Comparison of ENCODE assay signal across 36 cellular contexts in genomic region chrX:10006086-10006485, GRCh38. TPM values are rescaled to one million over a fixed set of nuclear protein-coding genes. Genes with fewer than 3 reads are reported as not detected.
"Had no signal": no experiment of that assay in that cellular context is flagged by ENCODE, and none has a peak within 500 bp of the region (broad histone marks: within the 10 kb centered on the region; RNA-seq: fewer than 3 reads in every experiment).

No MANE protein-coding gene starts in this region.

- H3K4me3 Mint-ChIP-seq: activated CD4-positive, alpha-beta memory T cell treated with anti-CD3 and anti-CD28 coated beads for 36 hours; activated CD4-positive, alpha-beta T cell treated with anti-CD3 and anti-CD28 coated beads for 36 hours; activated CD4-positive, alpha-beta T cell treated with anti-CD3 and anti-CD28 coated beads, Interleukin-2, amount 10 ng/mL, durations not matched to agents 24 days and 14 days; activated CD8-positive, alpha-beta memory T cell treated with anti-CD3 and anti-CD28 coated beads, Interleukin-2, amount 10 ng/mL, durations not matched to agents 7 days and 5 days; activated CD8-positive, alpha-beta T cell treated with anti-CD3 and anti-CD28 coated beads, Interleukin-2, amount 10 ng/mL, durations not matched to agents 7 days and 5 days; activated naive CD4-positive, alpha-beta T cell treated with anti-CD3 and anti-CD28 coated beads for 36 hours; activated naive CD4-positive, alpha-beta T cell treated with anti-CD3 and anti-CD28 coated beads, Interleukin-2, amount 50 U/mL, for 24 hours; activated naive CD8-positive, alpha-beta T cell treated with anti-CD3 and anti-CD28 coated beads for 36 hours; activated naive CD8-positive, alpha-beta T cell treated with anti-CD3 and anti-CD28 coated beads, Interleukin-2, amount 50 U/mL, for 24 hours; activated T-helper 1 cell treated with anti-CD3 and anti-CD28 coated beads, Interleukin-12 subunit alpha, Interleukin-12 subunit beta, Interleukin-2, Interleukin-4 antibody, amounts not matched to agents 30 ng/mL and 10 ng/mL and 1 ng/mL, durations not matched to agents 14 hours and 24 hours and 36 hours; effector memory CD8-positive, alpha-beta T cell had no signal

- H3K27ac ChIP-seq: adrenal gland, ascending aorta, epithelial cell of prostate, esophagus squamous epithelium, gastroesophageal sphincter had no signal

- H3K9me3 ChIP-seq: adrenal gland, ascending aorta, esophagus squamous epithelium, gastroesophageal sphincter had no signal

- H3K4me1 ChIP-seq: adrenal gland, ascending aorta had no signal

- ATAC-seq: activated CD4-positive, alpha-beta T cell treated with anti-CD3 and anti-CD28 coated beads for 36 hours; activated CD8-positive, alpha-beta memory T cell treated with anti-CD3 and anti-CD28 coated beads, Interleukin-2, amount 10 ng/mL, durations not matched to agents 7 days and 5 days; activated CD8-positive, alpha-beta T cell treated with anti-CD3 and anti-CD28 coated beads, Interleukin-2, amount 10 ng/mL, durations not matched to agents 7 days and 5 days; activated naive CD8-positive, alpha-beta T cell treated with anti-CD3 and anti-CD28 coated beads, Interleukin-2, amount 50 U/mL, for 24 hours; effector memory CD8-positive, alpha-beta T cell; gastroesophageal sphincter had no signal

- H3K27ac Mint-ChIP-seq: activated CD4-positive, alpha-beta memory T cell treated with anti-CD3 and anti-CD28 coated beads for 36 hours; activated CD4-positive, alpha-beta T cell treated with anti-CD3 and anti-CD28 coated beads for 36 hours; activated CD4-positive, alpha-beta T cell treated with anti-CD3 and anti-CD28 coated beads, Interleukin-2, amount 10 ng/mL, durations not matched to agents 24 days and 14 days; activated CD8-positive, alpha-beta memory T cell treated with anti-CD3 and anti-CD28 coated beads, Interleukin-2, amount 10 ng/mL, durations not matched to agents 7 days and 5 days; activated CD8-positive, alpha-beta T cell treated with anti-CD3 and anti-CD28 coated beads, Interleukin-2, amount 10 ng/mL, durations not matched to agents 7 days and 5 days; activated naive CD4-positive, alpha-beta T cell treated with anti-CD3 and anti-CD28 coated beads for 36 hours; activated naive CD4-positive, alpha-beta T cell treated with anti-CD3 and anti-CD28 coated beads, Interleukin-2, amount 50 U/mL, for 24 hours; activated naive CD8-positive, alpha-beta T cell treated with anti-CD3 and anti-CD28 coated beads for 36 hours; activated naive CD8-positive, alpha-beta T cell treated with anti-CD3 and anti-CD28 coated beads, Interleukin-2, amount 50 U/mL, for 24 hours; activated T-helper 1 cell treated with anti-CD3 and anti-CD28 coated beads, Interleukin-12 subunit alpha, Interleukin-12 subunit beta, Interleukin-2, Interleukin-4 antibody, amounts not matched to agents 30 ng/mL and 10 ng/mL and 1 ng/mL, durations not matched to agents 14 hours and 24 hours and 36 hours; activated T-helper 2 cell treated with anti-CD3 and anti-CD28 coated beads, Interferon-gamma antibody, Interleukin-2, Interleukin-4, amounts not matched to agents 10 μg/mL and 5 μg/mL and 100 μg/mL, durations not matched to agents 14 hours and 24 hours and 36 hours; effector memory CD8-positive, alpha-beta T cell had no signal

- FAIRE-seq: colon, endometrium had no signal

- DNase-seq: activated CD4-positive, alpha-beta memory T cell treated with anti-CD3 and anti-CD28 coated beads for 36 hours; activated CD4-positive, alpha-beta T cell treated with anti-CD3 and anti-CD28 coated beads for 36 hours; activated CD4-positive, alpha-beta T cell treated with anti-CD3 and anti-CD28 coated beads, Interleukin-2, amount 10 ng/mL, durations not matched to agents 24 days and 14 days; activated CD4-positive, CD25-positive, alpha-beta regulatory T cell; activated CD4-positive, CD25-positive, alpha-beta regulatory T cell treated with anti-CD3 and anti-CD28 coated beads, Interleukin-2, amount 50 U/mL, for 72 hours; activated CD8-positive, alpha-beta memory T cell treated with anti-CD3 and anti-CD28 coated beads, Interleukin-2, amount 10 ng/mL, durations not matched to agents 7 days and 5 days; activated CD8-positive, alpha-beta memory T cell treated with anti-CD3 and anti-CD28 coated beads, Interleukin-2, amount 50 U/mL, for 4 hours; activated CD8-positive, alpha-beta T cell treated with anti-CD3 and anti-CD28 coated beads, Interleukin-2, amount 10 ng/mL, durations not matched to agents 7 days and 5 days; activated effector memory CD4-positive, alpha-beta T cell treated with anti-CD3 and anti-CD28 coated beads, Interleukin-2, amount 50 U/mL, for 16 hours; activated naive CD4-positive, alpha-beta T cell treated with anti-CD3 and anti-CD28 coated beads for 36 hours; activated naive CD8-positive, alpha-beta T cell treated with anti-CD3 and anti-CD28 coated beads for 36 hours; activated naive CD8-positive, alpha-beta T cell treated with anti-CD3 and anti-CD28 coated beads, Interleukin-2, amount 50 U/mL, for 24 hours; activated T-cell treated with anti-CD3 and anti-CD28 coated beads, Interleukin-2, amount 50 U/mL, for 1 hour; activated T-cell treated with anti-CD3 and anti-CD28 coated beads, Interleukin-2, amount 50 U/mL, for 48 hours; adrenal gland; caudate nucleus; cortex of kidney; dermis blood vessel endothelial cell; effector CD4-positive, alpha-beta T cell; effector memory CD8-positive, alpha-beta T cell; esophagus squamous epithelium; foreskin melanocyte; T-helper 2 cell had no signal

- H3K36me3 Mint-ChIP-seq: activated CD4-positive, alpha-beta memory T cell treated with anti-CD3 and anti-CD28 coated beads for 36 hours; activated naive CD4-positive, alpha-beta T cell treated with anti-CD3 and anti-CD28 coated beads, Interleukin-2, amount 50 U/mL, for 24 hours; activated naive CD8-positive, alpha-beta T cell treated with anti-CD3 and anti-CD28 coated beads for 36 hours had no signal

- H3K9me3 Mint-ChIP-seq: activated CD4-positive, alpha-beta memory T cell treated with anti-CD3 and anti-CD28 coated beads for 36 hours; activated CD4-positive, alpha-beta T cell treated with anti-CD3 and anti-CD28 coated beads, Interleukin-2, amount 10 ng/mL, durations not matched to agents 24 days and 14 days; activated naive CD4-positive, alpha-beta T cell treated with anti-CD3 and anti-CD28 coated beads for 36 hours; activated naive CD4-positive, alpha-beta T cell treated with anti-CD3 and anti-CD28 coated beads, Interleukin-2, amount 50 U/mL, for 24 hours; activated naive CD8-positive, alpha-beta T cell treated with anti-CD3 and anti-CD28 coated beads for 36 hours; activated naive CD8-positive, alpha-beta T cell treated with anti-CD3 and anti-CD28 coated beads, Interleukin-2, amount 50 U/mL, for 24 hours; activated T-helper 1 cell treated with anti-CD3 and anti-CD28 coated beads, Interleukin-12 subunit alpha, Interleukin-12 subunit beta, Interleukin-2, Interleukin-4 antibody, amounts not matched to agents 30 ng/mL and 10 ng/mL and 1 ng/mL, durations not matched to agents 14 hours and 24 hours and 36 hours; activated T-helper 2 cell treated with anti-CD3 and anti-CD28 coated beads, Interferon-gamma antibody, Interleukin-2, Interleukin-4, amounts not matched to agents 10 μg/mL and 5 μg/mL and 100 μg/mL, durations not matched to agents 14 hours and 24 hours and 36 hours; effector memory CD8-positive, alpha-beta T cell had no signal

- H3K4me3 ChIP-seq: adrenal gland, ascending aorta, esophagus squamous epithelium, gastroesophageal sphincter had no signal

- H3K27me3 Mint-ChIP-seq: activated CD4-positive, alpha-beta memory T cell treated with anti-CD3 and anti-CD28 coated beads for 36 hours; activated CD4-positive, alpha-beta T cell treated with anti-CD3 and anti-CD28 coated beads for 36 hours; activated CD4-positive, alpha-beta T cell treated with anti-CD3 and anti-CD28 coated beads, Interleukin-2, amount 10 ng/mL, durations not matched to agents 24 days and 14 days; activated CD8-positive, alpha-beta memory T cell treated with anti-CD3 and anti-CD28 coated beads, Interleukin-2, amount 10 ng/mL, durations not matched to agents 7 days and 5 days; activated naive CD4-positive, alpha-beta T cell treated with anti-CD3 and anti-CD28 coated beads, Interleukin-2, amount 50 U/mL, for 24 hours; activated naive CD8-positive, alpha-beta T cell treated with anti-CD3 and anti-CD28 coated beads, Interleukin-2, amount 50 U/mL, for 24 hours; effector memory CD8-positive, alpha-beta T cell had no signal

- H3K27me3 ChIP-seq: ascending aorta, esophagus squamous epithelium, gastroesophageal sphincter had no signal

- H3K36me3 ChIP-seq: adrenal gland, ascending aorta, esophagus squamous epithelium, gastroesophageal sphincter had no signal

RNA-seq across cellular contexts. Expression of gene CLDN34, which starts 38.9 kb away (rescaled TPM):
- total RNA-seq: activated CD4-positive, alpha-beta memory T cell treated with anti-CD3 and anti-CD28 coated beads for 36 hours; activated CD4-positive, alpha-beta T cell treated with anti-CD3 and anti-CD28 coated beads for 36 hours; activated CD4-positive, alpha-beta T cell treated with anti-CD3 and anti-CD28 coated beads, Interleukin-2, amount 10 ng/mL, durations not matched to agents 24 days and 14 days; activated CD8-positive, alpha-beta memory T cell treated with anti-CD3 and anti-CD28 coated beads for 36 hours; activated CD8-positive, alpha-beta memory T cell treated with anti-CD3 and anti-CD28 coated beads, Interleukin-2, amount 10 ng/mL, durations not matched to agents 7 days and 5 days; activated CD8-positive, alpha-beta T cell treated with anti-CD3 and anti-CD28 coated beads, Interleukin-2, amount 10 ng/mL, durations not matched to agents 7 days and 5 days; activated naive CD4-positive, alpha-beta T cell treated with anti-CD3 and anti-CD28 coated beads for 36 hours; activated naive CD8-positive, alpha-beta T cell treated with anti-CD3 and anti-CD28 coated beads for 36 hours; activated T-helper 1 cell treated with anti-CD3 and anti-CD28 coated beads, Interleukin-12 subunit alpha, Interleukin-12 subunit beta, Interleukin-2, Interleukin-4 antibody, amounts not matched to agents 30 ng/mL and 10 ng/mL and 1 ng/mL, durations not matched to agents 14 hours and 24 hours and 36 hours; activated T-helper 2 cell treated with anti-CD3 and anti-CD28 coated beads, Interferon-gamma antibody, Interleukin-2, Interleukin-4, amounts not matched to agents 10 μg/mL and 5 μg/mL and 100 μg/mL, durations not matched to agents 14 hours and 24 hours and 36 hours; ascending aorta; chondrocyte; dermis blood vessel endothelial cell; fibroblast of lung; fibroblast of villous mesenchyme; gastroesophageal sphincter; T-helper 1 cell treated with Interleukin-12 subunit alpha and Interleukin-12 subunit beta and Interleukin-4 antibody, amounts not matched to agents 30 ng/mL and 1 ng/mL, for 36 hours had no signal
- polyA plus RNA-seq: fibroblast of lung had no signal
